In the genomic region with DNA sequence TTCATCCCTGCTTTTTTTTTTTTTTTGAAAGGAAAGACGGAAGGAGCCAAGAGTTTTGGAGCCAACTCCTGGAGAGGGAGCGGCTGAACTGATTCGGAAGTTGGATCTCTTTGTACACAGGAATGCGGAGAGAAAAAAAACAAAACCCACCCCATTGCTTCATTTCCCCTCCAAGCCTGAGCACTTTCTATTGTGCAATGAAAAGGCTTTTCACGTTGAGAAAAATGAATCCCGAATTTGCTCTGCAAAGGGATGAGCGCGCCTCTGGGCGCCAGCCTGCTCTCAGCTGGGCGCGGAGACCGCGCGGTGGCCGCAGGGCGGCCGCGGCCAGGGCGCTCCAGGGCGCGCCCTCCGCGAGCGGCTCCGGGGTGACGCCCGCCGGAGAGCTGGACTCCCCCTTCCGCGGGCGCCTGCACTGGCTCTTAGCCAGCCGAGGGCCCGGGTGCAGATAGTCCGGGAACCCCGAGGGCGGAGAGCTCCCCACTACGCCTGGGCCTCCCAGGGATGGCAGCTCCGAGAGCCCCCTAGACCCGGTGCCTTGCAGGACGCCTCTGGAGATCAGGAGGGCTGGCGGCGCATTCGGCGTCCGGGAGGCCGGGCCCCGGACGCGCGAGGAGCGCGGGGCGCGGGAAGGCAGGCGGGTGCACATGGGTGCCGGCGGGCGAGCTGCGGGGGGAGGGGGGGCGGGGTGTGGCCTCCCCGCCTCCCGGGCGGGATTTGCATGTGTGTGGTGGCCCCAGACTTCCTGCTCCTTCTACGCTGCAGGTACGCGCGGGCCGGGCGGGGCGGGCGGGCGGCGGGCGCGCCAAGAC, we compare ENCODE assay signal across 8 cellular contexts. TPM values are rescaled to one million over a fixed set of nuclear protein-coding genes. Genes with fewer than 3 reads are reported as not detected.
DNase-seq lines count a peak whose midpoint lies in the region; ATAC-seq and TF ChIP-seq lines count a peak whose summit lies in the region.

A gene (plus strand): TSS at position 739 of the 812 bp plus-strand sequence. CDS start 281 bp downstream, outside the sequence.

- no peaks in the 10 kb centered on the region for H3F3A ChIP-seq in OCI-LY1 (ENCODE audit: insufficient read depth, low read length)

- H3K27me3 Mint-ChIP-seq in activated T-cell treated with anti-CD3 and anti-CD28 coated beads, Interleukin-2, amount 50 U/mL, for 72 hours (ENCODE audit: low read depth) = no peaks in the 10 kb centered on the region

- no peak within 1 kb of the TSS for H2AFZ ChIP-seq in OCI-LY1 (ENCODE audit: low read length)

- 0 to 1% methylated on average over 6 to 8 of the region's 75 CpGs for WGBS in thyroid gland, 2 donors

- H3K27me3 ChIP-seq in OCI-LY1 (ENCODE audit: insufficient read depth, low read length) (no peaks in the 10 kb centered on the region), thyroid gland (no peaks in the 10 kb centered on the region)

- H3K79me2 ChIP-seq in OCI-LY1 (ENCODE audit: insufficient read depth, low read length) = 0 out of 2 replicates have a peak, but pooled peaks cover 10% of the 10 kb centered on the region

- H3K9me3 Mint-ChIP-seq in activated T-cell treated with anti-CD3 and anti-CD28 coated beads, Interleukin-2, amount 50 U/mL, for 72 hours = no peaks in the 10 kb centered on the region

- H3K36me3 Mint-ChIP-seq in activated T-cell treated with anti-CD3 and anti-CD28 coated beads, Interleukin-2, amount 50 U/mL, for 72 hours (ENCODE audit: insufficient read depth in 2 of 2) = peaks cover 1 to 6% of the 10 kb centered on the region in 2 donors

- no peak for TF ChIP-seq CTCF in OCI-LY1 (IDR thresholded peaks at IDR 0.05; ENCODE audit: low read length)
- TF ChIP-seq CTCF in omental fat pad (IDR thresholded peaks at IDR 0.05) = no peak
- TF ChIP-seq CTCF in thyroid gland (IDR thresholded peaks at IDR 0.05) = no peak

- H3K4me2 ChIP-seq in OCI-LY1 (ENCODE audit: low read length) = peak within 1 kb of the TSS; percentile 93

- H4K20me1 ChIP-seq in OCI-LY1 (ENCODE audit: insufficient read depth, low read length) = no peaks in the 10 kb centered on the region

- DNase-seq in NK-92 treated with Interleukin-12 subunit alpha and Interleukin-12 subunit beta, amount 100 ng/mL, for 24 hours (lab: John Stamatoyannopoulos, UW) = peak; percentile 72
- DNase-seq in NK-92 (lab: John Stamatoyannopoulos, UW; ENCODE audit: unreplicated experiment) (no peak), fibroblast of peridontal ligament (ENCODE audit: extremely low read depth) (peak; percentile 75), omental fat pad (ENCODE audit: low spot score) (no peak), thyroid gland (peak; percentile 77 to 79)
- peak; percentile 78 to 79 for DNase-seq in activated T-cell treated with anti-CD3 and anti-CD28 coated beads, Interleukin-2, amount 50 U/mL, for 72 hours

- H3K4me1 ChIP-seq in OCI-LY1 (ENCODE audit: insufficient read depth, low read length, severe bottlenecking) (peaks cover 52% of the 10 kb centered on the region), thyroid gland (peaks cover 26 to 48% of the 10 kb centered on the region in 2 donors)

- H3K4me1 Mint-ChIP-seq in activated T-cell treated with anti-CD3 and anti-CD28 coated beads, Interleukin-2, amount 50 U/mL, for 72 hours (ENCODE audit: low read depth) = peaks cover 64% of the 10 kb centered on the region

- H3K4me3 Mint-ChIP-seq in activated T-cell treated with anti-CD3 and anti-CD28 coated beads, Interleukin-2, amount 50 U/mL, for 72 hours = peak within 1 kb of the TSS; percentile 94 to 98

- H3K27ac ChIP-seq in OCI-LY1 (ENCODE audit: low read depth, low read length, poor library complexity, severe bottlenecking) (peak within 1 kb of the TSS; percentile 78), thyroid gland (peak within 1 kb of the TSS; percentile 59 to 98 (median 94))

- no peaks in the 10 kb centered on the region for H3K9me2 ChIP-seq in OCI-LY1 (ENCODE audit: low read depth, low read length)

- H3K4me3 ChIP-seq in OCI-LY1 (ENCODE audit: low read depth, low read length, poor library complexity, severe bottlenecking) = peak within 1 kb of the TSS; percentile 100
- peak within 1 kb of the TSS; percentile 75 to 92 (median 88) for H3K4me3 ChIP-seq in thyroid gland (replicated peaks in 1 of 3)

- H3K27ac Mint-ChIP-seq in activated T-cell treated with anti-CD3 and anti-CD28 coated beads, Interleukin-2, amount 50 U/mL, for 72 hours = peak within 1 kb of the TSS; percentile 86

- H3K9ac ChIP-seq in OCI-LY1 (ENCODE audit: low read length) = peak within 1 kb of the TSS; percentile 100

- peak in 1 of 2 donors; percentile 35 for TF ChIP-seq POLR2A in thyroid gland (IDR thresholded peaks at IDR 0.05)

- H3K36me3 ChIP-seq in OCI-LY1 (ENCODE audit: insufficient read depth, low read length) = peaks cover 18% of the 10 kb centered on the region; the same call in 1 of the 2 replicates
- H3K36me3 ChIP-seq in thyroid gland = no peaks in the 10 kb centered on the region

- no peaks in the 10 kb centered on the region for H3K9me3 ChIP-seq in OCI-LY1 (ENCODE audit: low read length)
- no peaks in the 10 kb centered on the region for H3K9me3 ChIP-seq in thyroid gland

- intact Hi-C loops in thyroid gland (cut with DNase I) = no loop called here

- ATAC-seq in HG03108 (IDR thresholded peaks at IDR 0.05; ENCODE audit: unreplicated experiment) (peak; percentile 51), omental fat pad (ENCODE audit: low FRiP score) (peak; percentile 59)
- ATAC-seq in activated T-cell treated with anti-CD3 and anti-CD28 coated beads, Interleukin-2, amount 50 U/mL, for 72 hours (replicated peaks in 1 of 2) = peak; percentile 87 to 91

RNA-seq across cellular contexts. Expression of the gene that starts here (rescaled TPM):
- 10 to 100 TPM; 49.9 to 52.5 TPM for total RNA-seq in activated T-cell treated with anti-CD3 and anti-CD28 coated beads, Interleukin-2, amount 50 U/mL, for 72 hours
- 10 to 100 TPM; 25.7 to 62.0 (median 35.9) TPM for total RNA-seq in omental fat pad
- 100 to 1,000 TPM in 2 of 4 donors, 10 to 100 TPM in 2; 77.8 to 145 (median 105) TPM for total RNA-seq in thyroid gland

Comparison
In these comparisons a context has a peak if more than half of its experiments do, and no peak if none do; other contexts are left out.
1. DNase-seq: peak in NK-92 treated with Interleukin-12 subunit alpha and Interleukin-12 subunit beta, amount 100 ng/mL, for 24 hours (single experiment), activated T-cell treated with anti-CD3 and anti-CD28 coated beads, Interleukin-2, amount 50 U/mL, for 72 hours (2 of 2), fibroblast of peridontal ligament (single experiment) and thyroid gland (2 of 2); none in NK-92 (single experiment) and omental fat pad (single experiment).
2. Peak in every context shown above with its lines, with median percentiles within 50 percentile points of each other: ATAC-seq.